Comparison of ENCODE assay signal across 1 cellular context in the genomic region with DNA sequence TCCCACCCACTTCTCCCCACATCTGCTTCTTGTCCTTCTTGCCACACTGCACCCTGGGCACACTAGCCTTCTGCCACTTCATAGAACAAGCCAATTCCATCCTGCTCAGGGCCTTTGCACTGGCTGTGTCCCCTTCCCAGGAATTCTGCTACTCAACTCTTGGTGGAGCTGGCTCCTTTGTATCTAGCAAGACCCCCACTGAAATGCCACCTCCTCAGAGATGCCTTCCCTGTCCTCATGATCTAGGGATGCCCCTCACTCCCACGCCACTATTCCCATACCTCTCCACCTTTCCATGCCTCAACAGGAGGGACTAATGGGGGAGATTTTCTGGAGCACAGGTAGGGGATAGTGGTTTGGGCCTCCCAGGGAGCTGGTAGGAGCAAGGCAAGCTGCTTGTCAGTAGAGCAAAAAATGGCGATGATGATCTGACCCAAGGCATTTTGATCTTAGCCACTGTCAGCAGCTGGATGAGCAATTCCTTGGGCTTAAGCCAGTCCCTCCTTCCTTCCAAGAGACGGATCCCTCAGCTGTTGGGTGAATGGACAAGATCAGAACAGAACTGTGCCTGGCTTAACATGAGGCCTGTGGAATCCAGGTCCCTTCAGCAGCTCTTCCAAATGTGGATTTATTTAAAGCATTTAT.
TF ChIP-seq lines count a peak whose summit lies in the region.

No MANE protein-coding gene starts in this region.

TF ChIP-seq in IMR-90, 13 proteins besides CTCF, POLR2A, EP300 and RAD21 (continued from another document):
- TF ChIP-seq, protein P1, sequence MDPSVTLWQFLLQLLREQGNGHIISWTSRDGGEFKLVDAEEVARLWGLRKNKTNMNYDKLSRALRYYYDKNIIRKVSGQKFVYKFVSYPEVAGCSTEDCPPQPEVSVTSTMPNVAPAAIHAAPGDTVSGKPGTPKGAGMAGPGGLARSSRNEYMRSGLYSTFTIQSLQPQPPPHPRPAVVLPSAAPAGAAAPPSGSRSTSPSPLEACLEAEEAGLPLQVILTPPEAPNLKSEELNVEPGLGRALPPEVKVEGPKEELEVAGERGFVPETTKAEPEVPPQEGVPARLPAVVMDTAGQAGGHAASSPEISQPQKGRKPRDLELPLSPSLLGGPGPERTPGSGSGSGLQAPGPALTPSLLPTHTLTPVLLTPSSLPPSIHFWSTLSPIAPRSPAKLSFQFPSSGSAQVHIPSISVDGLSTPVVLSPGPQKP (IDR thresholded peaks at IDR 0.05; ENCODE audit: borderline replicate concordance, low read depth, low read length) = no peak
- TF ChIP-seq USF2 (IDR thresholded peaks at IDR 0.05; ENCODE audit: low read depth, low read length) = no peak
- no peak for TF ChIP-seq MAFK (IDR thresholded peaks at IDR 0.05; ENCODE audit: low read depth, low read length)
